In the genomic region with DNA sequence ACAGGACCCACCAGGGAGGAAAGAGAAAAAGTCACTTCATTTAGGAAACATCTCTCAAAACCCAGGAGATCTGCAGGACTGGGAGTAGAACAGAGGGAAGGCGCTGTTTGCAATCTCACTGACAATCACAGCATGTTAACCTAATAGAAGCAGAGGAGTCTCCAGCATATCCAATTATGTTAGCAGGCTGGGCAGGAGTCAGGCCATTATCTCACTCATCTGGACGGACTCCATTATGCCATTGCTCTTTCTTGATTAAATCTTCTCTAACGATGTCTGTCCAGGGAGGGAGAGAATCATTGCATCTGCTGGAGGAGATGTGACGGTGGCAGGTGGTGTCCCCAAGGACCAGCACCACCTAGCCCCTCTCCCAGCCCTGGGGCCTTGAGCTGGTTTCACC, we compare ENCODE assay signal across 20 cellular contexts.
DNase-seq lines count a peak whose midpoint lies in the region; ATAC-seq and TF ChIP-seq lines count a peak whose summit lies in the region.
"Had no signal": no experiment of that assay in that cellular context is flagged by ENCODE, and none has a peak within 500 bp of the region (broad histone marks: within the 10 kb centered on the region; RNA-seq: fewer than 3 reads in every experiment).

No MANE protein-coding gene starts in this region.

- H3K27me3 ChIP-seq in spleen (replicated peaks in 1 of 7): no peaks in the 10 kb centered on the region

- H3K4me1 ChIP-seq in spleen: peaks cover 9 to 17% (median 15%) of the 10 kb centered on the region in 6 donors
- H3K4me1 ChIP-seq: HAP-1 had no signal

- TF ChIP-seq CTCF in coronary artery (IDR thresholded peaks at IDR 0.05) (no peak), spleen (IDR thresholded peaks at IDR 0.05 in 8 of 11, conservative IDR thresholded peaks at IDR 0.05 in 3 of 11) (no peak)

- TF ChIP-seq POLR2A in spleen (IDR thresholded peaks at IDR 0.05): no peak

- intact Hi-C loops in spleen (cut with DNase I; ENCODE audit: low total_unique reads): no loop called here

- CTCF ChIA-PET in activated CD8-positive, alpha-beta memory T cell treated with anti-CD3 and anti-CD28 coated beads, Interleukin-2, amount 10 ng/mL, durations not matched to agents 7 days and 5 days (lab: Charles Lee): no interaction called here

- WGBS in spleen, 5 donors: 80 to 95% (median 89%) methylated on average over 4 of the region's 4 CpGs

- H3K4me3 Mint-ChIP-seq in activated CD8-positive, alpha-beta memory T cell treated with anti-CD3 and anti-CD28 coated beads, Interleukin-2, amount 10 ng/mL, durations not matched to agents 7 days and 5 days: no peak overlapping the region
- H3K4me3 Mint-ChIP-seq: B cell; CD4-positive, CD25-positive, alpha-beta regulatory T cell; CD8-positive, alpha-beta memory T cell had no signal

- H3K4me1 Mint-ChIP-seq in activated CD8-positive, alpha-beta memory T cell treated with anti-CD3 and anti-CD28 coated beads, Interleukin-2, amount 10 ng/mL, durations not matched to agents 7 days and 5 days: peaks cover 16% of the 10 kb centered on the region

- H3K4me3 ChIP-seq in coronary artery (no peak overlapping the region), spleen (no peak overlapping the region)
- H3K4me3 ChIP-seq: GM12878, GM23248, HAP-1 had no signal

- no peak for ATAC-seq in activated CD8-positive, alpha-beta memory T cell treated with anti-CD3 and anti-CD28 coated beads, Interleukin-2, amount 10 ng/mL, durations not matched to agents 7 days and 5 days
- no peak for ATAC-seq in GM21360 (IDR thresholded peaks at IDR 0.05; ENCODE audit: unreplicated experiment)
- ATAC-seq: GM12878, HepG2 had no signal

- no peaks in the 10 kb centered on the region for H3K9me3 ChIP-seq in spleen
- H3K9me3 ChIP-seq: HAP-1 had no signal

- no peaks in the 10 kb centered on the region for H3K36me3 ChIP-seq in spleen
- H3K36me3 ChIP-seq: HAP-1 had no signal

- no peaks in the 10 kb centered on the region for H3K36me3 Mint-ChIP-seq in activated CD8-positive, alpha-beta memory T cell treated with anti-CD3 and anti-CD28 coated beads, Interleukin-2, amount 10 ng/mL, durations not matched to agents 7 days and 5 days
- H3K36me3 Mint-ChIP-seq: CD4-positive, CD25-positive, alpha-beta regulatory T cell; CD8-positive, alpha-beta memory T cell had no signal

- DNase-seq in activated CD8-positive, alpha-beta memory T cell treated with anti-CD3 and anti-CD28 coated beads, Interleukin-2, amount 10 ng/mL, durations not matched to agents 7 days and 5 days: peak; percentile 4
- no peak for DNase-seq in activated CD8-positive, alpha-beta memory T cell treated with anti-CD3 and anti-CD28 coated beads, Interleukin-2, amount 50 U/mL, for 48 hours
- DNase-seq in coronary artery (ENCODE audit: low spot score) (peak; percentile 45), left kidney (ENCODE audit: low read depth, low spot score) (peak; percentile 26), spleen (no peak)
- DNase-seq in stimulated activated CD4-positive, alpha-beta T cell treated with anti-CD3 and anti-CD28 coated beads, Interleukin-2, amount 100 ng/mL, for 24 hours: no peak
- DNase-seq: C1 segment of cervical spinal cord; CD4-positive, CD25-positive, alpha-beta regulatory T cell; CD8-positive, alpha-beta memory T cell; COR-L47; DMS 273 treated with DMSO at 0.1 percent for 48 hours; DMS53; DND-41; EL; GM23248 had no signal

- H3K27me3 Mint-ChIP-seq in activated CD8-positive, alpha-beta memory T cell treated with anti-CD3 and anti-CD28 coated beads, Interleukin-2, amount 10 ng/mL, durations not matched to agents 7 days and 5 days: peaks cover 10% of the 10 kb centered on the region
- H3K27me3 Mint-ChIP-seq: CD4-positive, CD25-positive, alpha-beta regulatory T cell had no signal

- H3K27ac ChIP-seq in coronary artery (no peak overlapping the region), spleen (no peak overlapping the region)
- H3K27ac ChIP-seq: GM23248 had no signal

- no peaks in the 10 kb centered on the region for H3K9me3 Mint-ChIP-seq in activated CD8-positive, alpha-beta memory T cell treated with anti-CD3 and anti-CD28 coated beads, Interleukin-2, amount 10 ng/mL, durations not matched to agents 7 days and 5 days (ENCODE audit: low read depth)
- H3K9me3 Mint-ChIP-seq: CD8-positive, alpha-beta memory T cell had no signal

- no peak overlapping the region for H3K27ac Mint-ChIP-seq in activated CD8-positive, alpha-beta memory T cell treated with anti-CD3 and anti-CD28 coated beads, Interleukin-2, amount 10 ng/mL, durations not matched to agents 7 days and 5 days
- H3K27ac Mint-ChIP-seq: B cell; CD8-positive, alpha-beta memory T cell had no signal

Comparison
In these comparisons a context has a peak if more than half of its experiments do, and no peak if none do; other contexts are left out.
1. DNase-seq: peak in activated CD8-positive, alpha-beta memory T cell treated with anti-CD3 and anti-CD28 coated beads, Interleukin-2, amount 10 ng/mL, durations not matched to agents 7 days and 5 days (single experiment), coronary artery (single experiment) and left kidney (single experiment); none in activated CD8-positive, alpha-beta memory T cell treated with anti-CD3 and anti-CD28 coated beads, Interleukin-2, amount 50 U/mL, for 48 hours (single experiment), spleen (single experiment) and stimulated activated CD4-positive, alpha-beta T cell treated with anti-CD3 and anti-CD28 coated beads, Interleukin-2, amount 100 ng/mL, for 24 hours (0 of 2).